In genomic region chr3:146972726-146973125, GRCh38 we compare ENCODE assay signal across 21 cellular contexts.
DNase-seq lines count a peak whose midpoint lies in the region; ATAC-seq and TF ChIP-seq lines count a peak whose summit lies in the region.
"Had no signal": no experiment of that assay in that cellular context is flagged by ENCODE, and none has a peak within 500 bp of the region (broad histone marks: within the 10 kb centered on the region; RNA-seq: fewer than 3 reads in every experiment).

No MANE protein-coding gene starts in this region.

- TF ChIP-seq CTCF in mammary epithelial cell (conservative IDR thresholded peaks at IDR 0.05 in 1 of 2, IDR thresholded peaks at IDR 0.05 in 1 of 2; ENCODE audit: extremely low read depth in 1 of 2, insufficient read depth in 1 of 2, low read depth in 1 of 2, low read length in 2 of 2): no peak
- TF ChIP-seq CTCF in breast epithelium (IDR thresholded peaks at IDR 0.05): no peak

- dilution Hi-C loops in mammary epithelial cell (cut with HindIII; ENCODE audit: low sequenced_read_pairs): loop anchor here (5.0 kb wide), 1 partner anchor 75 kb away; no protein-coding TSS in a partner anchor

- H3K79me2 ChIP-seq in mammary epithelial cell (ENCODE audit: insufficient read depth, low read length): no peaks in the 10 kb centered on the region

- H3K4me1 ChIP-seq in mammary epithelial cell (ENCODE audit: insufficient read depth, low read length) (peaks cover 7% of the 10 kb centered on the region), breast epithelium (no peaks in the 10 kb centered on the region)

- no peak overlapping the region for H2AFZ ChIP-seq in mammary epithelial cell (ENCODE audit: low read depth, low read length)
- H2AFZ ChIP-seq: neural progenitor cell had no signal

- CTCF ChIA-PET in mammary epithelial cell (lab: Charles Lee; ENCODE audit: low non-redundant PET): no interaction called here

- H3K36me3 ChIP-seq in mammary epithelial cell (ENCODE audit: insufficient read depth, low read length): no peaks in the 10 kb centered on the region
- H3K36me3 ChIP-seq in breast epithelium: no peaks in the 10 kb centered on the region
- H3K36me3 ChIP-seq: cardiac muscle cell, neural progenitor cell, WERI-Rb-1 had no signal

- ATAC-seq in left colon (no peak), GM21423 (IDR thresholded peaks at IDR 0.05; ENCODE audit: unreplicated experiment) (no peak)
- ATAC-seq: activated naive CD4-positive, alpha-beta T cell treated with anti-CD3 and anti-CD28 coated beads, Interleukin-2, amount 50 U/mL, for 72 hours; activated T-cell treated with anti-CD3 and anti-CD28 coated beads, Interleukin-2, amount 50 U/mL, for 4 hours; HCT116; stimulated activated memory B cell treated with anti-CD40 and anti-IgM and Interleukin-4, amounts not matched to agents 10 μg/mL and 1 μg/mL and 100 μg/mL, for 72 hours had no signal

- H3K9ac ChIP-seq in mammary epithelial cell (ENCODE audit: insufficient read depth, low read length): no peak overlapping the region
- H3K9ac ChIP-seq: neural progenitor cell had no signal

- no peak overlapping the region for H3K4me3 ChIP-seq in mammary epithelial cell (replicated peaks in 1 of 3; ENCODE audit: insufficient read depth in 1 of 3, low read depth in 2 of 3, low read length in 3 of 3)
- no peak overlapping the region for H3K4me3 ChIP-seq in breast epithelium
- H3K4me3 ChIP-seq: cardiac muscle cell, neural progenitor cell had no signal

- BruUV-seq in mammary epithelial cell (replicated peaks; lab: Mats Ljungman, UMichigan): no TSS peak

- H3K27me3 ChIP-seq in mammary epithelial cell (ENCODE audit: insufficient read depth, low read length): no peaks in the 10 kb centered on the region
- no peaks in the 10 kb centered on the region for H3K27me3 ChIP-seq in breast epithelium
- H3K27me3 ChIP-seq: cardiac muscle cell, neural progenitor cell had no signal

- intact Hi-C loops in mammary epithelial cell (cut with micrococcal nuclease) (no loop called here), breast epithelium (cut with DNase I; ENCODE audit: low total_unique reads) (no loop called here), left colon (cut with DNase I, micrococcal nuclease) (no loop called here)

- H3K27ac ChIP-seq in mammary epithelial cell (ENCODE audit: insufficient read depth, low read depth, low read length) (no peak overlapping the region), breast epithelium (no peak overlapping the region)
- H3K27ac ChIP-seq: cardiac muscle cell, neural progenitor cell had no signal

- H3K9me3 ChIP-seq in mammary epithelial cell (replicated peaks; ENCODE audit: insufficient read depth, low read length) (no peaks in the 10 kb centered on the region), breast epithelium (no peaks in the 10 kb centered on the region)

- TF ChIP-seq POLR2A in breast epithelium (IDR thresholded peaks at IDR 0.05): no peak

- DNase-seq in mammary epithelial cell: peak; percentile 21
- no peak for DNase-seq in breast epithelium (ENCODE audit: low spot score in 2 of 2)
- DNase-seq in amniotic epithelial cell (ENCODE audit: low read depth): peak; percentile 82
- peak; percentile 17 for DNase-seq in foreskin melanocyte
- DNase-seq in left colon: no peak
- no peak for DNase-seq in NCI-H510A (lab: John Stamatoyannopoulos, UW)
- no peak for DNase-seq in SKM-1 treated with dmso at 0.1 percent for 144 hours (lab: John Stamatoyannopoulos, UW; ENCODE audit: unreplicated experiment)
- DNase-seq: 8988T; activated CD4-positive, alpha-beta memory T cell treated with anti-CD3 and anti-CD28 coated beads, Interleukin-2, amount 10 ng/mL, durations not matched to agents 7 days and 5 days; activated T-cell treated with anti-CD3 and anti-CD28 coated beads, Interleukin-2, amount 50 U/mL, for 4 hours; DMS53; KBM-7; NCI-H2029 treated with DMSO at 0.1 percent for 48 hours; Right ventricle myocardium superior; WERI-Rb-1 had no signal

- WGBS in mammary epithelial cell (ENCODE audit: low coverage, missing lambda C conversion rate): 20% methylated on average over 1 of the region's 1 CpG

- in situ Hi-C loops in mammary epithelial cell (cut with MboI; ENCODE audit: low sequenced_read_pairs in 2 of 2): no loop called here

- no peak overlapping the region for H3K4me2 ChIP-seq in mammary epithelial cell (ENCODE audit: insufficient read depth, low read depth, low read length)
- H3K4me2 ChIP-seq: neural progenitor cell had no signal

- no peaks in the 10 kb centered on the region for H4K20me1 ChIP-seq in mammary epithelial cell (ENCODE audit: insufficient read depth, low read length)

Comparison
In these comparisons a context has a peak if more than half of its experiments do, and no peak if none do; other contexts are left out.
1. DNase-seq: peak in mammary epithelial cell (single experiment), amniotic epithelial cell (single experiment) and foreskin melanocyte (single experiment); none in breast epithelium (0 of 2), left colon (0 of 2), NCI-H510A (single experiment) and SKM-1 treated with dmso at 0.1 percent for 144 hours (single experiment).